In genomic region chr3:49889296-49889695, GRCh38 we compare ENCODE assay signal across 23 cellular contexts. TPM values are rescaled to one million over a fixed set of nuclear protein-coding genes. Genes with fewer than 3 reads are reported as not detected.
DNase-seq lines count a peak whose midpoint lies in the region; ATAC-seq and TF ChIP-seq lines count a peak whose summit lies in the region.
"Had no signal": no experiment of that assay in that cellular context is flagged by ENCODE, and none has a peak within 500 bp of the region (broad histone marks: within the 10 kb centered on the region; RNA-seq: fewer than 3 reads in every experiment).

No MANE protein-coding gene starts in this region.

- H3K27ac ChIP-seq in RWPE1 = peak overlapping the region; percentile 52
- peak overlapping the region; percentile 55 for H3K27ac ChIP-seq in WERI-Rb-1
- H3K27ac ChIP-seq in neuronal stem cell (replicated peaks; ENCODE audit: low read length) = no peak overlapping the region
- H3K27ac ChIP-seq: A549; BLaER1 treated with 17β-estradiol and CSF1 and Interleukin-3, amounts not matched to agents 10 nM and 100 nM had no signal

- H3K9ac ChIP-seq in neuronal stem cell (ENCODE audit: low read depth, low read length, poor library complexity) = no peak overlapping the region
- H3K9ac ChIP-seq: BLaER1 treated with 17β-estradiol and CSF1 and Interleukin-3, amounts not matched to agents 10 nM and 100 nM had no signal

- no peak overlapping the region for H3K4me3 ChIP-seq in WERI-Rb-1 (ENCODE audit: low read depth, low read length)
- no peak overlapping the region for H3K4me3 ChIP-seq in neuronal stem cell (ENCODE audit: low read length in 2 of 2)
- H3K4me3 ChIP-seq: A549; BLaER1 treated with 17β-estradiol and CSF1 and Interleukin-3, amounts not matched to agents 10 nM and 100 nM; HAP-1 had no signal

- H3K79me1 ChIP-seq in neuronal stem cell (ENCODE audit: low read depth, low read length) = no peaks in the 10 kb centered on the region

- H3K36me3 ChIP-seq in WERI-Rb-1 (no peaks in the 10 kb centered on the region), neuronal stem cell (replicated peaks in 1 of 2; ENCODE audit: control insufficient read depth in 2 of 2, insufficient read depth in 2 of 2, low read length in 2 of 2) (no peaks in the 10 kb centered on the region)
- H3K36me3 ChIP-seq: BE2C; BLaER1 treated with 17β-estradiol and CSF1 and Interleukin-3, amounts not matched to agents 10 nM and 100 nM; HAP-1 had no signal

- CTCF ChIA-PET in RWPE1 (lab: Yijun Ruan, JAX) = no interaction called here

- H2BK5ac ChIP-seq in neuronal stem cell (ENCODE audit: low read length) = no peak overlapping the region

- H3K18ac ChIP-seq in neuronal stem cell (ENCODE audit: low read length) = no peak overlapping the region

- H3K4me1 ChIP-seq in neuronal stem cell (ENCODE audit: control insufficient read depth in 2 of 2, insufficient read depth in 1 of 2, low read depth in 1 of 2, low read length in 2 of 2) = peaks cover 1 to 9% of the 10 kb centered on the region in 2 donors
- H3K4me1 ChIP-seq: A549, BE2C, HAP-1 had no signal

- DNase-seq in RWPE1 (ENCODE audit: low spot score) (no peak), WERI-Rb-1 (no peak), myocyte (ENCODE audit: low read depth) (peak; percentile 53), neuronal stem cell (ENCODE audit: low spot score) (no peak), SHP77 treated with DMSO at 0.1 percent for 48 hours (lab: John Stamatoyannopoulos, UW) (no peak)
- DNase-seq: 8988T; ACHN; AML-193; BE2C; CD4-positive, alpha-beta T cell; CD8-positive, alpha-beta memory T cell; DMS 273 treated with DMSO at 0.1 percent for 48 hours; DMS79; EL; GDM1; GOT3; HFFc6 had no signal

- TF ChIP-seq CTCF in RWPE1 (conservative IDR thresholded peaks at IDR 0.05; ENCODE audit: low read depth) = no peak
- TF ChIP-seq CTCF in WERI-Rb-1 (IDR thresholded peaks at IDR 0.05; ENCODE audit: low read depth, low read length) = no peak

- H3K27me3 ChIP-seq in WERI-Rb-1 (ENCODE audit: insufficient read depth, low read depth, severe bottlenecking) (no peaks in the 10 kb centered on the region), neuronal stem cell (ENCODE audit: control insufficient read depth in 3 of 3, insufficient read depth in 3 of 3, low read depth in 1 of 3, low read length in 3 of 3) (no peaks in the 10 kb centered on the region)
- H3K27me3 ChIP-seq: BE2C; BLaER1 treated with 17β-estradiol and CSF1 and Interleukin-3, amounts not matched to agents 10 nM and 100 nM had no signal

- no peak overlapping the region for H2BK120ac ChIP-seq in neuronal stem cell (ENCODE audit: low read depth, low read length)

- H3K4ac ChIP-seq in neuronal stem cell (ENCODE audit: low read length) = no peak overlapping the region

- no peak overlapping the region for H3K23ac ChIP-seq in neuronal stem cell (ENCODE audit: low read depth, low read length, poor library complexity)

- no peak overlapping the region for H2BK12ac ChIP-seq in neuronal stem cell (ENCODE audit: low read length)

- H2AFZ ChIP-seq in neuronal stem cell (ENCODE audit: low read length) = peak overlapping the region; percentile 24

- peak overlapping the region; percentile 66 for H2AK5ac ChIP-seq in neuronal stem cell (ENCODE audit: low read depth, low read length)

- H3K14ac ChIP-seq in neuronal stem cell (ENCODE audit: low read length) = no peak overlapping the region

- H4K8ac ChIP-seq in neuronal stem cell (ENCODE audit: low read depth, low read length) = no peak overlapping the region

- no peak overlapping the region for H3K4me2 ChIP-seq in neuronal stem cell (ENCODE audit: insufficient read depth, low read length, poor library complexity, severe bottlenecking)
- H3K4me2 ChIP-seq: A549 had no signal

- H2BK15ac ChIP-seq in neuronal stem cell (ENCODE audit: low read length) = no peak overlapping the region

- H4K91ac ChIP-seq in neuronal stem cell (ENCODE audit: low read depth, low read length, poor library complexity) = no peak overlapping the region

- ATAC-seq in GM18858 (IDR thresholded peaks at IDR 0.05; ENCODE audit: unreplicated experiment) = no peak
- ATAC-seq in HG03108 (IDR thresholded peaks at IDR 0.05; ENCODE audit: unreplicated experiment) = no peak
- ATAC-seq: A549 had no signal

- no CpG with 5 or more reads among the region's 10 CpGs for WGBS in neuronal stem cell (ENCODE audit: extremely low coverage in 2 of 2, insufficient read length in 2 of 2, insufficient replicate concordance in 1 of 2), 2 donors

- POLR2A ChIA-PET in RWPE1 (lab: Yijun Ruan, JAX; ENCODE audit: low non-redundant PET) = no interaction called here

- H3K9me3 ChIP-seq in WERI-Rb-1 (ENCODE audit: severe bottlenecking) (no peaks in the 10 kb centered on the region), neuronal stem cell (replicated peaks in 1 of 2; ENCODE audit: control insufficient read depth in 2 of 2, insufficient read depth in 1 of 2, low read depth in 1 of 2, low read length in 2 of 2) (peaks cover 0 to 2% of the 10 kb centered on the region in 2 donors)
- H3K9me3 ChIP-seq: A549; BE2C; BLaER1 treated with 17β-estradiol and CSF1 and Interleukin-3, amounts not matched to agents 10 nM and 100 nM; HAP-1 had no signal

RNA-seq across cellular contexts. Expression of gene MST1R, which starts 14.4 kb away (rescaled TPM):
- 0.27 TPM in 1 of 2 replicates, not detected in the other for total RNA-seq in myocyte
- 0.72 TPM for polyA plus RNA-seq in myocyte (2012)
- polyA plus RNA-seq in neuronal stem cell (2013, experiment 1 of 2) = 0.81 TPM
- polyA plus RNA-seq in neuronal stem cell (2013, experiment 2 of 2) = 0.64 TPM
- polyA plus RNA-seq: CD14-positive monocyte; CD8-positive, alpha-beta memory T cell had no signal

RNA-seq across cellular contexts. Expression of gene CAMKV, which starts 19.6 kb away (rescaled TPM):
- not detected in 2 replicates for total RNA-seq in myocyte
- polyA plus RNA-seq in myocyte (2012) = not detected
- polyA plus RNA-seq in neuronal stem cell (2013, experiment 1 of 2) = 10.0 TPM
- 9.6 TPM for polyA plus RNA-seq in neuronal stem cell (2013, experiment 2 of 2)
- total RNA-seq: HFFc6 had no signal
- polyA plus RNA-seq: CD8-positive, alpha-beta memory T cell had no signal

RNA-seq across cellular contexts. Expression of gene TRAIP, which starts 32.9 kb away (rescaled TPM):
- total RNA-seq in myocyte = 0.91 and 1.2 TPM in 2 replicates
- 1.9 TPM for polyA plus RNA-seq in myocyte (2012)
- polyA plus RNA-seq in neuronal stem cell (2013, experiment 1 of 2) = 19.8 TPM
- 20.0 TPM for polyA plus RNA-seq in neuronal stem cell (2013, experiment 2 of 2)

RNA-seq across cellular contexts. Expression of gene MON1A, which starts 40.3 kb away (rescaled TPM):
- 14.7 and 19.8 TPM in 2 replicates for total RNA-seq in myocyte
- polyA plus RNA-seq in myocyte (2012) = 13.7 TPM
- 5.6 TPM for polyA plus RNA-seq in neuronal stem cell (2013, experiment 1 of 2)
- polyA plus RNA-seq in neuronal stem cell (2013, experiment 2 of 2) = 5.6 TPM

RNA-seq across cellular contexts. Expression of gene RBM6, which starts 50.7 kb away (rescaled TPM):
- total RNA-seq in myocyte = 48.8 and 56.7 TPM in 2 replicates
- 42.0 TPM for polyA plus RNA-seq in myocyte (2012)
- polyA plus RNA-seq in neuronal stem cell (2013, experiment 1 of 2) = 86.7 TPM
- polyA plus RNA-seq in neuronal stem cell (2013, experiment 2 of 2) = 85.7 TPM
